8 cellular contexts compared by ENCODE assay signal in genomic region chr5:168486136-168486879, GRCh38.
A peak's percentile ranks its signal among the peaks of the same experiment; 100 is the strongest.
DNase-seq lines count a peak whose midpoint lies in the region; ATAC-seq and FAIRE-seq lines count a peak whose summit lies in the region.

RARS1 (plus strand) TSS chr5:168486471; CDS start chr5:168486499, 28 bp downstream.

- peak; percentile 84 for ATAC-seq in GM19035 (IDR thresholded peaks at IDR 0.05; ENCODE audit: unreplicated experiment)
- peak; percentile 86 for ATAC-seq in HG03354 (IDR thresholded peaks at IDR 0.05; ENCODE audit: poor library complexity, severe bottlenecking, unreplicated experiment)
- peak; percentile 93 to 95 for ATAC-seq in activated CD4-positive, CD25-positive, alpha-beta regulatory T cell treated with anti-CD3 and anti-CD28 coated beads, Interleukin-2, amount 50 U/mL, for 24 hours

- peak; percentile 96 for DNase-seq in Ammon's horn (ENCODE audit: low spot score)
- peak; percentile 77 to 94 for DNase-seq in NCI-H446 (lab: John Stamatoyannopoulos, UW)
- peak; percentile 94 for DNase-seq in cerebellar cortex (ENCODE audit: low spot score)
- DNase-seq in stimulated activated CD4-positive, alpha-beta T cell treated with anti-CD3 and anti-CD28 coated beads, Interleukin-12 subunit alpha, Interleukin-12 subunit beta, amount 100 ng/mL, for 4 hours, result peak; percentile 87

- peak; percentile 45 for FAIRE-seq in islet of Langerhans (lab: Jason Lieb, UNC)

Comparison
In these comparisons a context has a peak if more than half of its experiments do, and no peak if none do; other contexts are left out.
1. Peak in every context shown above with its lines: DNase-seq and ATAC-seq.